In genomic region chr17:1108560-1108809, GRCh38 we compare ENCODE assay signal across 8 cellular contexts.
DNase-seq lines count a peak whose midpoint lies in the region; ATAC-seq, FAIRE-seq and TF ChIP-seq lines count a peak whose summit lies in the region.

No MANE protein-coding gene starts in this region.

- H3K27me3 ChIP-seq in BLaER1 = peaks cover 8% of the 10 kb centered on the region
- no peaks in the 10 kb centered on the region for H3K27me3 ChIP-seq in testis

- H3K27ac ChIP-seq in BLaER1 = peak overlapping the region; percentile 38; the same call in 1 of the 2 replicates
- H3K27ac ChIP-seq in kidney (ENCODE audit: low read depth in 2 of 2, low read length in 2 of 2) = peak overlapping the region in 1 of 2 donors; percentile 22
- peak overlapping the region; percentile 77 to 84 for H3K27ac ChIP-seq in testis

- H4K20me1 ChIP-seq in BLaER1 = peaks cover 81% of the 10 kb centered on the region

- H3K4me1 ChIP-seq in BLaER1 (peaks cover 56% of the 10 kb centered on the region), kidney (ENCODE audit: control insufficient read depth in 1 of 2, insufficient read depth in 1 of 2, low read depth in 1 of 2, low read length in 2 of 2) (peaks cover 0 to 26% of the 10 kb centered on the region in 2 donors), testis (peaks cover 26% of the 10 kb centered on the region)

- H3K36me3 ChIP-seq in BLaER1 (no peaks in the 10 kb centered on the region), kidney (ENCODE audit: control insufficient read depth in 1 of 2, insufficient read depth in 2 of 2, low read length in 2 of 2) (no peaks in the 10 kb centered on the region), testis (ENCODE audit: low read depth, missing control alignments) (no peaks in the 10 kb centered on the region)

- H3K4me3 ChIP-seq in BLaER1 (peak overlapping the region; percentile 76), astrocyte of the cerebellum (ENCODE audit: low read depth, low read length) (peak overlapping the region; percentile 52), kidney (ENCODE audit: low read length in 2 of 2) (peak overlapping the region; percentile 28 to 54), testis (peak overlapping the region; percentile 70 to 74)

- in situ Hi-C loops in astrocyte of the cerebellum (cut with HindIII; ENCODE audit: low sequenced_read_pairs) = no loop called here

- DNase-seq in astrocyte of the cerebellum (ENCODE audit: low read depth) (no peak), kidney (no peak), testis (no peak), activated gamma-delta T cell treated with Interleukin-2 at 50 U/mL for 16 hours (no peak), NCI-H345 treated with DMSO at 0.1 percent for 48 hours (lab: John Stamatoyannopoulos, UW; ENCODE audit: unreplicated experiment) (no peak)

- no peak for TF ChIP-seq POLR2A in testis (IDR thresholded peaks at IDR 0.05)

- H3K4me2 ChIP-seq in BLaER1 = peak overlapping the region; percentile 97

- intact Hi-C loops in kidney (cut with DNase I) (no loop called here), testis (cut with DNase I; ENCODE audit: low total_unique reads) (no loop called here)

- WGBS in testis, 2 donors = 0 to 5% methylated on average over 2 to 15 of the region's 19 CpGs

- no peak for TF ChIP-seq CTCF in astrocyte of the cerebellum (IDR thresholded peaks at IDR 0.05; ENCODE audit: low read depth, low read length, missing control alignments)
- no peak for TF ChIP-seq CTCF in kidney (IDR thresholded peaks at IDR 0.05; ENCODE audit: borderline replicate concordance, extremely low read depth, insufficient read depth)
- no peak for TF ChIP-seq CTCF in testis (IDR thresholded peaks at IDR 0.05)

- peak; percentile 19 for ATAC-seq in HG03460 (IDR thresholded peaks at IDR 0.05; ENCODE audit: unreplicated experiment)
- no peak for ATAC-seq in GM18520 (IDR thresholded peaks at IDR 0.05; ENCODE audit: unreplicated experiment)

- H3K9me3 ChIP-seq in BLaER1 (no peaks in the 10 kb centered on the region), kidney (ENCODE audit: control insufficient read depth in 1 of 2, low read length in 2 of 2) (no peaks in the 10 kb centered on the region), testis (no peaks in the 10 kb centered on the region)

- H3K9ac ChIP-seq in BLaER1 (peak overlapping the region; percentile 67), kidney (ENCODE audit: low read length in 2 of 2) (peak overlapping the region; percentile 29 to 55)

- FAIRE-seq in kidney (lab: Jason Lieb, UNC) = no peak
